Comparison of ENCODE assay signal across 13 cellular contexts in genomic region chr5:140267559-140268018, GRCh38. TPM values are rescaled to one million over a fixed set of nuclear protein-coding genes. Genes with fewer than 3 reads are reported as not detected.
DNase-seq lines count a peak whose midpoint lies in the region; ATAC-seq and TF ChIP-seq lines count a peak whose summit lies in the region.
"Had no signal": no experiment of that assay in that cellular context is flagged by ENCODE, and none has a peak within 500 bp of the region (broad histone marks: within the 10 kb centered on the region; RNA-seq: fewer than 3 reads in every experiment).

No MANE protein-coding gene starts in this region.

- WGBS in aorta, 2 donors, result 63 to 68% methylated on average over 9 of the region's 9 CpGs
- WGBS in esophagus muscularis mucosa, result 54% methylated on average over 9 of the region's 9 CpGs

- H3K27me3 ChIP-seq in aorta (ENCODE audit: control insufficient read depth in 1 of 2, insufficient read depth in 2 of 2, low read length in 1 of 2), result no peaks in the 10 kb centered on the region
- no peaks in the 10 kb centered on the region for H3K27me3 ChIP-seq in esophagus muscularis mucosa
- H3K27me3 ChIP-seq: upper lobe of right lung had no signal

- H3K4me1 ChIP-seq in aorta (ENCODE audit: control insufficient read depth in 1 of 2, insufficient read depth in 2 of 2, low read length in 2 of 2) (no peaks in the 10 kb centered on the region), esophagus muscularis mucosa (peaks cover 8 to 18% (median 10%) of the 10 kb centered on the region in 4 donors)
- H3K4me1 ChIP-seq: upper lobe of right lung had no signal

- H3K27ac ChIP-seq in aorta (ENCODE audit: low read depth in 1 of 2, low read length in 2 of 2) (no peak overlapping the region), esophagus muscularis mucosa (replicated peaks in 1 of 4) (peak overlapping the region in 1 of 4 donors; percentile 39)
- H3K27ac ChIP-seq: upper lobe of right lung had no signal

- no peaks in the 10 kb centered on the region for H3K27me3 Mint-ChIP-seq in activated CD4-positive, alpha-beta T cell treated with anti-CD3 and anti-CD28 coated beads for 36 hours
- H3K27me3 Mint-ChIP-seq: effector memory CD8-positive, alpha-beta T cell had no signal

- H3K9me3 Mint-ChIP-seq in activated CD4-positive, alpha-beta T cell treated with anti-CD3 and anti-CD28 coated beads for 36 hours (ENCODE audit: low read depth), result no peaks in the 10 kb centered on the region
- H3K9me3 Mint-ChIP-seq: effector memory CD8-positive, alpha-beta T cell had no signal

- H3K36me3 Mint-ChIP-seq in activated CD4-positive, alpha-beta T cell treated with anti-CD3 and anti-CD28 coated beads for 36 hours (ENCODE audit: low read depth), result peaks cover 2% of the 10 kb centered on the region

- TF ChIP-seq EP300 in esophagus muscularis mucosa (IDR thresholded peaks at IDR 0.05), result no peak

- POLR2A ChIA-PET in activated CD4-positive, alpha-beta T cell treated with anti-CD3 and anti-CD28 coated beads for 36 hours (lab: Charles Lee), result no interaction called here

- H3K4me3 Mint-ChIP-seq in activated CD4-positive, alpha-beta T cell treated with anti-CD3 and anti-CD28 coated beads for 36 hours, result no peak overlapping the region
- H3K4me3 Mint-ChIP-seq: effector memory CD8-positive, alpha-beta T cell had no signal

- CTCF ChIA-PET in activated CD4-positive, alpha-beta T cell treated with anti-CD3 and anti-CD28 coated beads for 36 hours (lab: Charles Lee), result interaction anchor here (0.5 to 1.5 kb wide), 7 partner anchors 9 to 359 kb away, joined by 3 to 7 read pairs (median 3); partner anchors contain the start of gene HBEGF

- no peaks in the 10 kb centered on the region for H3K9me3 ChIP-seq in aorta (ENCODE audit: control insufficient read depth, low read length)
- no peaks in the 10 kb centered on the region for H3K9me3 ChIP-seq in esophagus muscularis mucosa
- H3K9me3 ChIP-seq: upper lobe of right lung had no signal

- TF ChIP-seq POLR2A in esophagus muscularis mucosa (IDR thresholded peaks at IDR 0.05; ENCODE audit: low read depth), result no peak

- peak; percentile 14 for ATAC-seq in activated CD4-positive, alpha-beta T cell treated with anti-CD3 and anti-CD28 coated beads for 36 hours
- no peak for ATAC-seq in aorta (ENCODE audit: low FRiP score)
- ATAC-seq: effector memory CD8-positive, alpha-beta T cell; upper lobe of right lung had no signal

- H3K4me1 Mint-ChIP-seq in activated CD4-positive, alpha-beta T cell treated with anti-CD3 and anti-CD28 coated beads for 36 hours, result peaks cover 35% of the 10 kb centered on the region

- TF ChIP-seq CTCF in esophagus muscularis mucosa (IDR thresholded peaks at IDR 0.05), result no peak

- peak overlapping the region; percentile 59 for H3K27ac Mint-ChIP-seq in activated CD4-positive, alpha-beta T cell treated with anti-CD3 and anti-CD28 coated beads for 36 hours
- H3K27ac Mint-ChIP-seq: effector memory CD8-positive, alpha-beta T cell had no signal

- no peaks in the 10 kb centered on the region for H3K36me3 ChIP-seq in aorta (ENCODE audit: control insufficient read depth in 1 of 2, insufficient read depth in 2 of 2, low read length in 1 of 2)
- peaks cover 0 to 4% (median 0%) of the 10 kb centered on the region in 4 donors for H3K36me3 ChIP-seq in esophagus muscularis mucosa
- H3K36me3 ChIP-seq: upper lobe of right lung had no signal

- no peak for DNase-seq in activated CD4-positive, alpha-beta T cell treated with anti-CD3 and anti-CD28 coated beads for 36 hours
- DNase-seq in activated CD4-positive, alpha-beta T cell treated with anti-CD3 and anti-CD28 coated beads, Interleukin-2, amount 50 U/mL, for 48 hours, result no peak
- DNase-seq in NOMO-1 (lab: John Stamatoyannopoulos, UW; ENCODE audit: unreplicated experiment in 2 of 2), result peak; percentile 61 to 64
- peak; percentile 74 to 88 for DNase-seq in dermis microvascular lymphatic vessel endothelial cell (ENCODE audit: low read depth in 2 of 2)
- peak; percentile 68 for DNase-seq in pulmonary artery endothelial cell (ENCODE audit: low read depth, low spot score)
- no peak for DNase-seq in aorta
- DNase-seq in DMS153 treated with DMSO at 0.1 percent for 48 hours (lab: John Stamatoyannopoulos, UW; ENCODE audit: unreplicated experiment), result no peak
- DNase-seq in esophagus muscularis mucosa (ENCODE audit: extremely low spot score), result no peak
- DNase-seq: ACHN; effector memory CD8-positive, alpha-beta T cell; NK-92 treated with Interleukin-12 subunit alpha and Interleukin-12 subunit beta, amount 100 ng/mL, for 24 hours; stimulated activated CD8-positive, alpha-beta memory T cell treated with anti-CD3 and anti-CD28 coated beads, Interleukin-4, amount 100 ng/mL, for 48 hours; upper lobe of right lung had no signal

- H3K4me3 ChIP-seq in aorta (ENCODE audit: low read length in 2 of 2), result no peak overlapping the region
- H3K4me3 ChIP-seq in esophagus muscularis mucosa, result no peak overlapping the region
- H3K4me3 ChIP-seq: upper lobe of right lung had no signal

- intact Hi-C loops in activated CD4-positive, alpha-beta T cell treated with anti-CD3 and anti-CD28 coated beads for 36 hours (cut with DNase I, micrococcal nuclease), result loop anchor here in 1 of 2 experiments (1.0 kb wide), 1 partner anchor 16 kb away; no protein-coding TSS in a partner anchor
- intact Hi-C loops in aorta (cut with DNase I), result no loop called here
- intact Hi-C loops in esophagus muscularis mucosa (cut with DNase I), result no loop called here

RNA-seq across cellular contexts. Expression of gene PFDN1, which starts 35.3 kb away (rescaled TPM):
- 10 to 100 TPM; 52.6 to 63.2 TPM for total RNA-seq in activated CD4-positive, alpha-beta T cell treated with anti-CD3 and anti-CD28 coated beads for 36 hours
- total RNA-seq in dermis microvascular lymphatic vessel endothelial cell (63.2 and 65.4 TPM in 2 replicates), pulmonary artery endothelial cell (59.0 and 70.4 TPM in 2 replicates), aorta (10 to 100 TPM; 31.8 to 43.6 TPM), esophagus muscularis mucosa (100 to 1,000 TPM in 2 of 4 donors, 10 to 100 TPM in 2; 84.8 to 126 (median 101) TPM)
- 10 to 100 TPM; 74.1 to 89.5 TPM for polyA plus RNA-seq in aorta

Comparison
In these comparisons a context has a peak if more than half of its experiments do, and no peak if none do; other contexts are left out.
1. DNase-seq: peak in NOMO-1 (2 of 2), dermis microvascular lymphatic vessel endothelial cell (2 of 2) and pulmonary artery endothelial cell (single experiment); none in activated CD4-positive, alpha-beta T cell treated with anti-CD3 and anti-CD28 coated beads for 36 hours (single experiment), activated CD4-positive, alpha-beta T cell treated with anti-CD3 and anti-CD28 coated beads, Interleukin-2, amount 50 U/mL, for 48 hours (0 of 2), aorta (0 of 2), DMS153 treated with DMSO at 0.1 percent for 48 hours (single experiment) and esophagus muscularis mucosa (single experiment).